Comparison of ENCODE assay signal across 8 cellular contexts in genomic region chr1:206905295-206906164, GRCh38. TPM values are rescaled to one million over a fixed set of nuclear protein-coding genes. Genes with fewer than 3 reads are reported as not detected.
DNase-seq lines count a peak whose midpoint lies in the region; ATAC-seq lines count a peak whose summit lies in the region.

No MANE protein-coding gene starts in this region.

- H3K4me1 Mint-ChIP-seq in CD4-positive, CD25-positive, alpha-beta regulatory T cell, result peaks cover 23 to 92% (median 57%) of the 10 kb centered on the region in 4 donors
- peaks cover 45% of the 10 kb centered on the region for H3K4me1 Mint-ChIP-seq in activated CD8-positive, alpha-beta T cell treated with anti-CD3 and anti-CD28 coated beads, Interleukin-2, amount 10 ng/mL, durations not matched to agents 7 days and 5 days (ENCODE audit: low read depth)

- no peaks in the 10 kb centered on the region for H3K27me3 Mint-ChIP-seq in CD4-positive, CD25-positive, alpha-beta regulatory T cell
- no peaks in the 10 kb centered on the region for H3K27me3 Mint-ChIP-seq in activated CD8-positive, alpha-beta T cell treated with anti-CD3 and anti-CD28 coated beads, Interleukin-2, amount 10 ng/mL, durations not matched to agents 7 days and 5 days (ENCODE audit: low read depth)

- peak overlapping the region; percentile 52 to 93 (median 84) for H3K4me3 Mint-ChIP-seq in CD4-positive, CD25-positive, alpha-beta regulatory T cell
- peak overlapping the region; percentile 0 for H3K4me3 Mint-ChIP-seq in activated CD8-positive, alpha-beta T cell treated with anti-CD3 and anti-CD28 coated beads, Interleukin-2, amount 10 ng/mL, durations not matched to agents 7 days and 5 days

- ATAC-seq in CD4-positive, CD25-positive, alpha-beta regulatory T cell (ENCODE audit: low read depth in 2 of 2), result peak; percentile 63 to 72
- ATAC-seq in HG02763 (IDR thresholded peaks at IDR 0.05; ENCODE audit: unreplicated experiment) (peak; percentile 49), left lobe of liver (no peak)
- peak; percentile 28 for ATAC-seq in activated CD8-positive, alpha-beta T cell treated with anti-CD3 and anti-CD28 coated beads, Interleukin-2, amount 10 ng/mL, durations not matched to agents 7 days and 5 days

- peak overlapping the region; percentile 82 to 99 (median 86) for H3K27ac Mint-ChIP-seq in CD4-positive, CD25-positive, alpha-beta regulatory T cell
- H3K27ac Mint-ChIP-seq in activated CD8-positive, alpha-beta T cell treated with anti-CD3 and anti-CD28 coated beads, Interleukin-2, amount 10 ng/mL, durations not matched to agents 7 days and 5 days, result peak overlapping the region; percentile 73

- no peaks in the 10 kb centered on the region for H3K9me3 Mint-ChIP-seq in CD4-positive, CD25-positive, alpha-beta regulatory T cell
- no peaks in the 10 kb centered on the region for H3K9me3 Mint-ChIP-seq in activated CD8-positive, alpha-beta T cell treated with anti-CD3 and anti-CD28 coated beads, Interleukin-2, amount 10 ng/mL, durations not matched to agents 7 days and 5 days (ENCODE audit: insufficient read depth)

- CTCF ChIA-PET in activated CD8-positive, alpha-beta T cell treated with anti-CD3 and anti-CD28 coated beads, Interleukin-2, amount 10 ng/mL, durations not matched to agents 7 days and 5 days (lab: Charles Lee), result interaction anchor here (0.6 to 5.5 kb wide), 32 partner anchors 9 to 354 kb away, joined by 3 to 43 read pairs (median 4); partner anchors contain the start of genes FCMR and IL20

- H3K27ac ChIP-seq in CD4-positive, CD25-positive, alpha-beta regulatory T cell (ENCODE audit: insufficient read depth, low read length, poor library complexity, severe bottlenecking), result peak overlapping the region; percentile 51

- H3K4me1 ChIP-seq in CD4-positive, CD25-positive, alpha-beta regulatory T cell (ENCODE audit: control insufficient read depth, insufficient read depth, low read length, poor library complexity, severe bottlenecking), result peaks cover 62% of the 10 kb centered on the region

- POLR2A ChIA-PET in activated CD8-positive, alpha-beta T cell treated with anti-CD3 and anti-CD28 coated beads, Interleukin-2, amount 10 ng/mL, durations not matched to agents 7 days and 5 days (lab: Charles Lee), result interaction anchor here (0.7 kb wide), 1 partner anchor 179 kb away, joined by 3 read pairs; no protein-coding TSS in a partner anchor

- H3K36me3 Mint-ChIP-seq in CD4-positive, CD25-positive, alpha-beta regulatory T cell, result peaks cover 60% of the 10 kb centered on the region
- H3K36me3 Mint-ChIP-seq in activated CD8-positive, alpha-beta T cell treated with anti-CD3 and anti-CD28 coated beads, Interleukin-2, amount 10 ng/mL, durations not matched to agents 7 days and 5 days (ENCODE audit: low read depth), result peaks cover 50% of the 10 kb centered on the region

- peaks cover 70% of the 10 kb centered on the region for H3K36me3 ChIP-seq in CD4-positive, CD25-positive, alpha-beta regulatory T cell (ENCODE audit: control insufficient read depth, insufficient read depth, low read length)

- DNase-seq in CD4-positive, CD25-positive, alpha-beta regulatory T cell, result no peak
- no peak for DNase-seq in activated CD8-positive, alpha-beta T cell treated with anti-CD3 and anti-CD28 coated beads, Interleukin-2, amount 10 ng/mL, durations not matched to agents 7 days and 5 days
- DNase-seq in kidney glomerular epithelial cell (lab: John Stamatoyannopoulos, UW) (peak; percentile 74), left lobe of liver (ENCODE audit: low spot score) (no peak), C1 segment of cervical spinal cord (lab: John Stamatoyannopoulos, UW) (no peak), LoVo (ENCODE audit: low spot score) (no peak), DMS79 (lab: John Stamatoyannopoulos, UW) (no peak)

- peak overlapping the region; percentile 72 for H3K4me3 ChIP-seq in CD4-positive, CD25-positive, alpha-beta regulatory T cell (ENCODE audit: low read depth, low read length)

- no peaks in the 10 kb centered on the region for H3K27me3 ChIP-seq in CD4-positive, CD25-positive, alpha-beta regulatory T cell (ENCODE audit: control insufficient read depth, insufficient read depth, low read length)

- H3K9me3 ChIP-seq in CD4-positive, CD25-positive, alpha-beta regulatory T cell (ENCODE audit: control insufficient read depth in 2 of 2, low read length in 2 of 2), result no peaks in the 10 kb centered on the region

RNA-seq across cellular contexts. Expression of gene IL24, which starts 8.3 kb away (rescaled TPM):
- total RNA-seq in CD4-positive, CD25-positive, alpha-beta regulatory T cell, result not detected
- 10 to 100 TPM; 25.0 to 36.3 (median 29.6) TPM for polyA plus RNA-seq in CD4-positive, CD25-positive, alpha-beta regulatory T cell
- not detected for total RNA-seq in activated CD8-positive, alpha-beta T cell treated with anti-CD3 and anti-CD28 coated beads, Interleukin-2, amount 10 ng/mL, durations not matched to agents 7 days and 5 days
- not detected for total RNA-seq in left lobe of liver

RNA-seq across cellular contexts. Expression of gene FCMR, which starts 16.2 kb away (rescaled TPM):
- 393 TPM for total RNA-seq in CD4-positive, CD25-positive, alpha-beta regulatory T cell
- polyA plus RNA-seq in CD4-positive, CD25-positive, alpha-beta regulatory T cell, result 100 to 1,000 TPM; 888 to 986 (median 949) TPM
- 10 to 100 TPM; 51.5 to 56.8 TPM for total RNA-seq in activated CD8-positive, alpha-beta T cell treated with anti-CD3 and anti-CD28 coated beads, Interleukin-2, amount 10 ng/mL, durations not matched to agents 7 days and 5 days
- 1.3 TPM for total RNA-seq in left lobe of liver

RNA-seq across cellular contexts. Expression of gene IL20, which starts 40.1 kb away (rescaled TPM):
- not detected for total RNA-seq in CD4-positive, CD25-positive, alpha-beta regulatory T cell
- not detected for polyA plus RNA-seq in CD4-positive, CD25-positive, alpha-beta regulatory T cell
- total RNA-seq in activated CD8-positive, alpha-beta T cell treated with anti-CD3 and anti-CD28 coated beads, Interleukin-2, amount 10 ng/mL, durations not matched to agents 7 days and 5 days, result not detected
- not detected for total RNA-seq in left lobe of liver

RNA-seq across cellular contexts. Expression of gene PIGR, which starts 40.7 kb away (rescaled TPM):
- total RNA-seq in CD4-positive, CD25-positive, alpha-beta regulatory T cell, result not detected
- polyA plus RNA-seq in CD4-positive, CD25-positive, alpha-beta regulatory T cell, result not detected
- total RNA-seq in activated CD8-positive, alpha-beta T cell treated with anti-CD3 and anti-CD28 coated beads, Interleukin-2, amount 10 ng/mL, durations not matched to agents 7 days and 5 days, result not detected
- 23.3 TPM for total RNA-seq in left lobe of liver

Comparison
In these comparisons a context has a peak if more than half of its experiments do, and no peak if none do; other contexts are left out.
1. RNA of gene FCMR, which starts 16.2 kb away (total RNA-seq): 393 TPM in CD4-positive, CD25-positive, alpha-beta regulatory T cell (single experiment) and 51.5 to 56.8 TPM in activated CD8-positive, alpha-beta T cell treated with anti-CD3 and anti-CD28 coated beads, Interleukin-2, amount 10 ng/mL, durations not matched to agents 7 days and 5 days; 1.3 TPM in left lobe of liver (single experiment); every median in the first group is over 10 times any median in the second.